Comparison of ENCODE assay signal across 17 cellular contexts in the genomic region with DNA sequence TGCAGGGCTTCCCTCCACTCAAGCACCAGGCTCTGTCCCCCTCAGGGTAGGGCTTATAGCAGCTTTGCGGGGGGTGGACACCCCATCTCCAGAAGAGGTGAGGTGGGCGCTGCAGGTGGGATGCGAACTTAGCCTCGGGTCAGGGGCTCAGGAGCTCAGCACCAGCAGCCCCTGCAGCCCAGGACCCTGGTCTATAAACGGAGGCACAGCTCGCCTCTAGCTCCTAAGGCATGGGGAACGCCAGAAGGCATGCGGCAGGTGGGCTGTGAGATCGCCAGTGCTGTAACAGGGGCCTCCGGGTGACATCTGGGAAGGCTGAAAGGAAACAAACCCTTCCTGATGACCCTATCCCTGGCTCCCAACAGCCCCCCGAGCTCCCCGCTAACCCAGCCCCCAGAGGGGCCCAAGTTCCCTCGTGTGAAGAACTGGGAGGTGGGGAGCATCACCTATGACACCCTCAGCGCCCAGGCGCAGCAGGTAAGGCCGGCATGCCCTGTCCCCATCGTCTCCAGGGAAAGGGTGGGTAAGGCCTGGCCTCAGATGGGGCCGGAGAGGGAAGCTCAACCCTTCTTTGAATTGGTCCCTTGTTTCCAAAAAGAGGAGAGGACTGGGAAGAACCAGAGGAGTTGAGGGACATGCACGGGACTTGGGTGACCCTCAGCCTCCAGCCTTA. TPM values are rescaled to one million over a fixed set of nuclear protein-coding genes. Genes with fewer than 3 reads are reported as not detected.
DNase-seq lines count a peak whose midpoint lies in the region; ATAC-seq, FAIRE-seq and TF ChIP-seq lines count a peak whose summit lies in the region.
"Had no signal": no experiment of that assay in that cellular context is flagged by ENCODE, and none has a peak within 500 bp of the region (broad histone marks: within the 10 kb centered on the region; RNA-seq: fewer than 3 reads in every experiment).

No MANE protein-coding gene starts in this region.

- peaks cover 2% of the 10 kb centered on the region for H3K36me3 Mint-ChIP-seq in CD4-positive, CD25-positive, alpha-beta regulatory T cell
- no peaks in the 10 kb centered on the region for H3K36me3 Mint-ChIP-seq in immature natural killer cell

- no peaks in the 10 kb centered on the region for H4K20me1 ChIP-seq in GM12878 (ENCODE audit: control insufficient read depth, insufficient read depth)

- no peak for TF ChIP-seq POLR2A in GM12878 (IDR thresholded peaks at IDR 0.05; ENCODE audit: low read depth, low read length)

- CTCF ChIA-PET in GM12878 (lab: Yijun Ruan, JAX) = interaction anchor here (0.7 to 1.8 kb wide), 2 partner anchors 9 to 14 kb away, joined by 3 to 8 read pairs; no protein-coding TSS in a partner anchor

- no peak for TF ChIP-seq RAD21 in GM12878 (IDR thresholded peaks at IDR 0.05; ENCODE audit: insufficient read depth, low read depth, low read length)

- intact Hi-C loops in GM12878 (cut with micrococcal nuclease; ENCODE audit: unreplicated experiment) = no loop called here

- H3K79me2 ChIP-seq in GM12878 (ENCODE audit: control insufficient read depth, insufficient read depth, low read length) = no peaks in the 10 kb centered on the region

- H3K4me3 Mint-ChIP-seq in CD4-positive, CD25-positive, alpha-beta regulatory T cell = peak overlapping the region in 2 of 4 donors; percentile 12 to 59
- H3K4me3 Mint-ChIP-seq in immature natural killer cell = peak overlapping the region in 2 of 5 donors; percentile 9 to 15

- H3K4me1 ChIP-seq in CD4-positive, CD25-positive, alpha-beta regulatory T cell (ENCODE audit: control insufficient read depth, insufficient read depth, low read length, poor library complexity, severe bottlenecking) = peaks cover 53% of the 10 kb centered on the region
- H3K4me1 ChIP-seq in GM12878 (ENCODE audit: control insufficient read depth, insufficient read depth, low read length) = no peaks in the 10 kb centered on the region
- H3K4me1 ChIP-seq in muscle layer of duodenum (ENCODE audit: control insufficient read depth in 1 of 2, insufficient read depth in 2 of 2, low read length in 2 of 2) = peaks cover 0 to 2% of the 10 kb centered on the region in 2 donors

- FAIRE-seq in GM12878 (lab: Jason Lieb, UNC) = no peak
- FAIRE-seq: endometrium, urothelium cell line had no signal

- H3K4me1 Mint-ChIP-seq in CD4-positive, CD25-positive, alpha-beta regulatory T cell = peaks cover 0 to 44% (median 14%) of the 10 kb centered on the region in 4 donors
- H3K4me1 Mint-ChIP-seq in immature natural killer cell = peaks cover 16 to 26% of the 10 kb centered on the region in 2 donors

- peaks cover 0 to 15% (median 5%) of the 10 kb centered on the region in 7 donors for H3K9me3 Mint-ChIP-seq in CD4-positive, CD25-positive, alpha-beta regulatory T cell
- peaks cover 0 to 5% (median 1%) of the 10 kb centered on the region in 6 donors for H3K9me3 Mint-ChIP-seq in immature natural killer cell

- no TSS peak for BruUV-seq in GM12878 (replicated peaks; lab: Mats Ljungman, UMichigan)

- no peak overlapping the region for H3K9ac ChIP-seq in GM12878 (ENCODE audit: control insufficient read depth, insufficient read depth, low read length)

- no peaks in the 10 kb centered on the region for H3K27me3 ChIP-seq in CD4-positive, CD25-positive, alpha-beta regulatory T cell (ENCODE audit: control insufficient read depth, insufficient read depth, low read length)
- H3K27me3 ChIP-seq in GM12878 (replicated peaks in 1 of 2; ENCODE audit: control insufficient read depth in 2 of 2, insufficient read depth in 2 of 2, low read length in 1 of 2) (no peaks in the 10 kb centered on the region), muscle layer of duodenum (ENCODE audit: low read depth, low read length) (no peaks in the 10 kb centered on the region)
- H3K27me3 ChIP-seq: MG63 had no signal

- H3K9me3 ChIP-seq in CD4-positive, CD25-positive, alpha-beta regulatory T cell (ENCODE audit: control insufficient read depth in 2 of 2, low read length in 2 of 2) = peaks cover 8 to 12% of the 10 kb centered on the region in 2 experiments
- H3K9me3 ChIP-seq in GM12878 (replicated peaks; ENCODE audit: control insufficient read depth, insufficient read depth, low read length) = no peaks in the 10 kb centered on the region; the same call in 2 of the 3 replicates
- no peaks in the 10 kb centered on the region for H3K9me3 ChIP-seq in muscle layer of duodenum (ENCODE audit: control insufficient read depth in 1 of 2, low read length in 2 of 2)
- H3K9me3 ChIP-seq: MG63 had no signal

- H3K27ac Mint-ChIP-seq in CD4-positive, CD25-positive, alpha-beta regulatory T cell = no peak overlapping the region
- H3K27ac Mint-ChIP-seq in immature natural killer cell = peak overlapping the region in 1 of 6 donors; percentile 46

- SMC1A ChIA-PET in GM12878 (lab: Charles Lee; ENCODE audit: uncharacterized antibody, unreplicated experiment) = no interaction called here

- DNase-seq in NCI-H2171 treated with DMSO at 0.1 percent for 48 hours (lab: John Stamatoyannopoulos, UW) (peak; percentile 18), NCI-H2171 (lab: John Stamatoyannopoulos, UW) (no peak), GM12878 (ENCODE audit: low read depth, low spot score) (no peak), NCI-H187 treated with DMSO at 0.1 percent for 48 hours (lab: John Stamatoyannopoulos, UW) (no peak), GM19240 (ENCODE audit: insufficient read length, low spot score) (no peak), immature natural killer cell (no peak)
- DNase-seq in CD4-positive, CD25-positive, alpha-beta regulatory T cell = no peak
- DNase-seq: 8988T; caudate nucleus; MG63; NCI-H2029 treated with DMSO at 0.1 percent for 48 hours; stimulated activated CD4-positive, alpha-beta T cell treated with anti-CD3 and anti-CD28 coated beads, Interleukin-2, amount 100 ng/mL, for 48 hours had no signal

- TF ChIP-seq EP300 in GM12878 (IDR thresholded peaks at IDR 0.05; ENCODE audit: borderline replicate concordance in 1 of 2, control insufficient read depth in 1 of 2, low read depth in 2 of 2, low read length in 2 of 2) = no peak

- no peaks in the 10 kb centered on the region for H3K27me3 Mint-ChIP-seq in CD4-positive, CD25-positive, alpha-beta regulatory T cell
- peaks cover 9 to 17% (median 15%) of the 10 kb centered on the region in 3 donors for H3K27me3 Mint-ChIP-seq in immature natural killer cell (ENCODE audit: low read depth in 3 of 3)

- H3K4me2 ChIP-seq in GM12878 (ENCODE audit: control insufficient read depth, insufficient read depth) = no peak overlapping the region

- no peak for ATAC-seq in CD4-positive, CD25-positive, alpha-beta regulatory T cell (ENCODE audit: low read depth in 2 of 2)
- ATAC-seq in GM12878 = no peak

- H3K4me3 ChIP-seq in CD4-positive, CD25-positive, alpha-beta regulatory T cell (ENCODE audit: low read depth, low read length) = no peak overlapping the region
- no peak overlapping the region for H3K4me3 ChIP-seq in GM12878
- peak overlapping the region; percentile 8 to 18 for H3K4me3 ChIP-seq in muscle layer of duodenum (ENCODE audit: low read depth in 1 of 2, low read length in 2 of 2)
- H3K4me3 ChIP-seq: MG63 had no signal

- TF ChIP-seq CTCF in GM12878 (IDR thresholded peaks at IDR 0.05 in 2 of 3, conservative IDR thresholded peaks at IDR 0.05 in 1 of 3; ENCODE audit: control insufficient read depth in 2 of 3, extremely low read depth in 1 of 3, insufficient read depth in 1 of 3, low read depth in 3 of 3, low read length in 3 of 3) = no peak

- in situ Hi-C loops in GM12878 (cut with MboI) = no loop called here

- H3K36me3 ChIP-seq in CD4-positive, CD25-positive, alpha-beta regulatory T cell (ENCODE audit: control insufficient read depth, insufficient read depth, low read length) = no peaks in the 10 kb centered on the region
- H3K36me3 ChIP-seq in GM12878 (ENCODE audit: control insufficient read depth in 2 of 2, insufficient read depth in 2 of 2, low read length in 1 of 2) (no peaks in the 10 kb centered on the region), muscle layer of duodenum (ENCODE audit: control insufficient read depth in 1 of 2, insufficient read depth in 2 of 2, low read length in 2 of 2) (no peaks in the 10 kb centered on the region)
- H3K36me3 ChIP-seq: MG63 had no signal

- POLR2A ChIA-PET in GM12878 (lab: Charles Lee) = interaction anchor here (0.6 kb wide), 1 partner anchor 15 kb away, joined by 3 read pairs; no protein-coding TSS in a partner anchor

- peak overlapping the region; percentile 41 for H3K27ac ChIP-seq in CD4-positive, CD25-positive, alpha-beta regulatory T cell (ENCODE audit: insufficient read depth, low read length, poor library complexity, severe bottlenecking)
- no peak overlapping the region for H3K27ac ChIP-seq in GM12878 (ENCODE audit: control insufficient read depth, insufficient read depth)
- H3K27ac ChIP-seq in muscle layer of duodenum (ENCODE audit: low read length) = no peak overlapping the region

- RAD21 ChIA-PET in GM12878 (lab: Charles Lee; ENCODE audit: unreplicated experiment) = no interaction called here

- H2AFZ ChIP-seq in GM12878 (ENCODE audit: control insufficient read depth, low read depth, low read length) = peak overlapping the region; percentile 7; the same call in 1 of the 2 replicates

- 33% methylated on average over 17 of the region's 19 CpGs for WGBS in GM12878 (ENCODE audit: insufficient coverage, insufficient replicate concordance, low lambda C conversion rate, missing lambda C conversion rate)

RNA-seq across cellular contexts. Expression of a gene that starts 4.2 kb away (rescaled TPM):
- total RNA-seq in CD4-positive, CD25-positive, alpha-beta regulatory T cell = 10.7 TPM
- polyA plus RNA-seq in CD4-positive, CD25-positive, alpha-beta regulatory T cell = 1 to 10 TPM; 3.2 to 8.8 (median 7.1) TPM
- total RNA-seq in GM12878 (2013; cell fraction: nucleolus; rRNA removed) = 3.4 and 7.9 TPM in 2 replicates
- total RNA-seq in GM12878 (2014; rRNA removed) (0.06 and 0.16 TPM in 2 replicates), GM12878 (2014; rRNA removed; fragmentation: Illumina TruSeq; extraction: Trizol) (0.05 and 0.09 TPM in 2 replicates), GM12878 (2021) (0.32 and 0.92 TPM in 2 replicates)
- not detected for polyA plus RNA-seq in GM12878 (2011; ENCODE audit: low read depth)
- polyA plus RNA-seq in GM12878 (2011; rRNA removed) (0.30 and 0.42 TPM in 2 replicates), GM12878 (2014; fragmentation: Illumina TruSeq; extraction: Trizol) (0.06 TPM in 1 of 2 replicates, not detected in the other), GM12878 (2014; fragmentation: Nextera tagmentation; extraction: Ambion mirVana) (not detected), GM12878 (2014; rRNA removed) (0.33 and 0.56 TPM in 2 replicates), GM12878 (2016; fragmentation: Nextera tagmentation; extraction: Ambion mirVana) (under 1 TPM in 1 of 2 experiments, not detected in 1; 0.70 TPM), immature natural killer cell (1 to 10 TPM in 2 of 3 donors, under 1 TPM in 1; 0.21 to 4.9 (median 2.4) TPM)
- polyA plus RNA-seq in GM12878 (2011; cell fraction: cytosol; rRNA removed) = 1.1 and 1.4 TPM in 2 replicates
- 1.9 and 2.4 TPM in 2 replicates for polyA plus RNA-seq in GM12878 (2011; cell fraction: nucleus; rRNA removed)
- polyA plus RNA-seq in GM12878 (2012) = 0.11 and 0.32 TPM in 2 replicates
- 1.2 and 2.5 TPM in 2 replicates for polyA minus RNA-seq in GM12878 (2011; rRNA and poly(A)+ RNA removed)
- polyA minus RNA-seq in GM12878 (2011; cell fraction: cytosol; rRNA and poly(A)+ RNA removed) = 1.1 and 1.5 TPM in 2 replicates
- polyA minus RNA-seq in GM12878 (2011; cell fraction: nucleus; rRNA and poly(A)+ RNA removed) = 0.12 and 1.1 TPM in 2 replicates

RNA-seq across cellular contexts. Expression of a gene that starts 16.9 kb away (rescaled TPM):
- total RNA-seq in CD4-positive, CD25-positive, alpha-beta regulatory T cell = 3.5 TPM
- 1 to 10 TPM in 3 of 4 donors, under 1 TPM in 1; 0.83 to 2.8 (median 1.5) TPM for polyA plus RNA-seq in CD4-positive, CD25-positive, alpha-beta regulatory T cell
- 0.29 and 0.37 TPM in 2 replicates for total RNA-seq in GM12878 (2013; cell fraction: nucleolus; rRNA removed)
- total RNA-seq in GM12878 (2014; rRNA removed) (not detected in 2 replicates), GM12878 (2014; rRNA removed; fragmentation: Illumina TruSeq; extraction: Trizol) (not detected in 2 replicates), GM12878 (2021) (0.18 and 0.19 TPM in 2 replicates)
- not detected for polyA plus RNA-seq in GM12878 (2011; ENCODE audit: low read depth)
- polyA plus RNA-seq in GM12878 (2011; rRNA removed) (0.10 and 0.24 TPM in 2 replicates), GM12878 (2014; fragmentation: Illumina TruSeq; extraction: Trizol) (not detected in 2 replicates), GM12878 (2014; fragmentation: Nextera tagmentation; extraction: Ambion mirVana) (under 1 TPM in 1 of 2 experiments, not detected in 1; 0.04 TPM), GM12878 (2014; rRNA removed) (0.03 and 0.15 TPM in 2 replicates), GM12878 (2016; fragmentation: Nextera tagmentation; extraction: Ambion mirVana) (not detected), immature natural killer cell (not detected)
- 0.30 and 0.33 TPM in 2 replicates for polyA plus RNA-seq in GM12878 (2011; cell fraction: cytosol; rRNA removed)
- 0.78 and 0.82 TPM in 2 replicates for polyA plus RNA-seq in GM12878 (2011; cell fraction: nucleus; rRNA removed)
- 0.08 TPM in 2 replicates for polyA plus RNA-seq in GM12878 (2012)
- polyA minus RNA-seq in GM12878 (2011; rRNA and poly(A)+ RNA removed) = 0.37 and 0.88 TPM in 2 replicates
- polyA minus RNA-seq in GM12878 (2011; cell fraction: cytosol; rRNA and poly(A)+ RNA removed) = 0.31 and 0.53 TPM in 2 replicates
- polyA minus RNA-seq in GM12878 (2011; cell fraction: nucleus; rRNA and poly(A)+ RNA removed) = 0.12 and 0.19 TPM in 2 replicates
- total RNA-seq: glomerular endothelial cell had no signal

RNA-seq across cellular contexts. Expression of a gene that starts 29.3 kb away (rescaled TPM):
- 21.2 TPM for total RNA-seq in CD4-positive, CD25-positive, alpha-beta regulatory T cell
- 10 to 100 TPM; 18.6 to 38.7 (median 36.2) TPM for polyA plus RNA-seq in CD4-positive, CD25-positive, alpha-beta regulatory T cell
- 0.22 and 0.67 TPM in 2 replicates for total RNA-seq in GM12878 (2013; cell fraction: nucleolus; rRNA removed)
- total RNA-seq in GM12878 (2014; rRNA removed) (0.05 TPM in 1 of 2 replicates, not detected in the other), GM12878 (2014; rRNA removed; fragmentation: Illumina TruSeq; extraction: Trizol) (0.09 TPM in 1 of 2 replicates, not detected in the other), GM12878 (2021) (0.36 and 0.48 TPM in 2 replicates)
- 0.17 TPM for polyA plus RNA-seq in GM12878 (2011; ENCODE audit: low read depth)
- polyA plus RNA-seq in GM12878 (2011; rRNA removed) (0.01 and 0.13 TPM in 2 replicates), GM12878 (2014; fragmentation: Illumina TruSeq; extraction: Trizol) (0.12 TPM in 1 of 2 replicates, not detected in the other), GM12878 (2014; fragmentation: Nextera tagmentation; extraction: Ambion mirVana) (under 1 TPM in 1 of 2 experiments, not detected in 1; 0.04 TPM), GM12878 (2014; rRNA removed) (0.13 and 0.62 TPM in 2 replicates), GM12878 (2016; fragmentation: Nextera tagmentation; extraction: Ambion mirVana) (under 1 TPM; 0.24 to 0.83 TPM), immature natural killer cell (1 to 10 TPM in 2 of 3 donors, not detected in 1; 1.9 to 5.7 TPM)
- polyA plus RNA-seq in GM12878 (2011; cell fraction: cytosol; rRNA removed) = 0.07 and 0.17 TPM in 2 replicates
- 0.63 and 1.2 TPM in 2 replicates for polyA plus RNA-seq in GM12878 (2011; cell fraction: nucleus; rRNA removed)
- polyA plus RNA-seq in GM12878 (2012) = 0.64 and 0.83 TPM in 2 replicates
- 0.10 TPM in 1 of 2 replicates, not detected in the other for polyA minus RNA-seq in GM12878 (2011; rRNA and poly(A)+ RNA removed)
- not detected in 2 replicates for polyA minus RNA-seq in GM12878 (2011; cell fraction: cytosol; rRNA and poly(A)+ RNA removed)
- polyA minus RNA-seq in GM12878 (2011; cell fraction: nucleus; rRNA and poly(A)+ RNA removed) = 0.12 TPM in 1 of 2 replicates, not detected in the other
- total RNA-seq: glomerular endothelial cell, HT1080 had no signal

RNA-seq across cellular contexts. Expression of a gene that starts 33.3 kb away (rescaled TPM):
- total RNA-seq in CD4-positive, CD25-positive, alpha-beta regulatory T cell = 61.4 TPM
- polyA plus RNA-seq in CD4-positive, CD25-positive, alpha-beta regulatory T cell = 10 to 100 TPM; 16.9 to 20.6 (median 18.6) TPM
- total RNA-seq in GM12878 (2013; cell fraction: nucleolus; rRNA removed) = 46.2 and 58.1 TPM in 2 replicates
- 26.3 and 27.4 TPM in 2 replicates for total RNA-seq in GM12878 (2014; rRNA removed)
- total RNA-seq in GM12878 (2014; rRNA removed; fragmentation: Illumina TruSeq; extraction: Trizol) = 9.1 and 10.8 TPM in 2 replicates
- 30.6 and 34.7 TPM in 2 replicates for total RNA-seq in GM12878 (2021)
- polyA plus RNA-seq in GM12878 (2011; ENCODE audit: low read depth) = 5.0 TPM
- polyA plus RNA-seq in GM12878 (2011; rRNA removed) = 3.8 and 9.6 TPM in 2 replicates
- 16.5 and 21.4 TPM in 2 replicates for polyA plus RNA-seq in GM12878 (2011; cell fraction: cytosol; rRNA removed)
- polyA plus RNA-seq in GM12878 (2011; cell fraction: nucleus; rRNA removed) = 60.0 and 60.7 TPM in 2 replicates
- 13.0 and 13.2 TPM in 2 replicates for polyA plus RNA-seq in GM12878 (2012)
- 4.7 and 11.5 TPM in 2 replicates for polyA plus RNA-seq in GM12878 (2014; fragmentation: Illumina TruSeq; extraction: Trizol)
- 1 to 10 TPM in 1 of 2 experiments, under 1 TPM in 1; 0.77 to 1.2 TPM for polyA plus RNA-seq in GM12878 (2014; fragmentation: Nextera tagmentation; extraction: Ambion mirVana)
- 24.7 and 27.3 TPM in 2 replicates for polyA plus RNA-seq in GM12878 (2014; rRNA removed)
- polyA plus RNA-seq in GM12878 (2016; fragmentation: Nextera tagmentation; extraction: Ambion mirVana) = 10 to 100 TPM; 30.5 to 34.8 TPM
- polyA minus RNA-seq in GM12878 (2011; rRNA and poly(A)+ RNA removed) = 15.9 and 30.2 TPM in 2 replicates
- 14.3 and 15.0 TPM in 2 replicates for polyA minus RNA-seq in GM12878 (2011; cell fraction: cytosol; rRNA and poly(A)+ RNA removed)
- polyA minus RNA-seq in GM12878 (2011; cell fraction: nucleus; rRNA and poly(A)+ RNA removed) = 16.9 and 33.6 TPM in 2 replicates
- 10 to 100 TPM; 17.6 to 26.5 (median 23.3) TPM for polyA plus RNA-seq in immature natural killer cell

RNA-seq across cellular contexts. Expression of a gene that starts 53.4 kb away (rescaled TPM):
- 5.9 TPM for total RNA-seq in CD4-positive, CD25-positive, alpha-beta regulatory T cell
- not detected for polyA plus RNA-seq in CD4-positive, CD25-positive, alpha-beta regulatory T cell
- total RNA-seq in GM12878 (2013; cell fraction: nucleolus; rRNA removed) = 2.0 and 2.2 TPM in 2 replicates
- total RNA-seq in GM12878 (2014; rRNA removed) (0.16 TPM in 1 of 2 replicates, not detected in the other), GM12878 (2014; rRNA removed; fragmentation: Illumina TruSeq; extraction: Trizol) (0.51 TPM in 1 of 2 replicates, not detected in the other), GM12878 (2021) (1.0 and 1.5 TPM in 2 replicates)
- 0.13 TPM for polyA plus RNA-seq in GM12878 (2011; ENCODE audit: low read depth)
- polyA plus RNA-seq in GM12878 (2011; rRNA removed) (0.07 and 0.09 TPM in 2 replicates), GM12878 (2014; fragmentation: Illumina TruSeq; extraction: Trizol) (0.47 TPM in 1 of 2 replicates, not detected in the other), GM12878 (2014; fragmentation: Nextera tagmentation; extraction: Ambion mirVana) (not detected), GM12878 (2014; rRNA removed) (0.55 and 1.4 TPM in 2 replicates), GM12878 (2016; fragmentation: Nextera tagmentation; extraction: Ambion mirVana) (under 1 TPM; 0.24 to 0.40 TPM), immature natural killer cell (not detected)
- polyA plus RNA-seq in GM12878 (2011; cell fraction: cytosol; rRNA removed) = 0.09 and 0.15 TPM in 2 replicates
- polyA plus RNA-seq in GM12878 (2011; cell fraction: nucleus; rRNA removed) = 1.3 and 1.9 TPM in 2 replicates
- polyA plus RNA-seq in GM12878 (2012) = 1.6 and 1.8 TPM in 2 replicates
- not detected in 2 replicates for polyA minus RNA-seq in GM12878 (2011; rRNA and poly(A)+ RNA removed)
- not detected in 2 replicates for polyA minus RNA-seq in GM12878 (2011; cell fraction: cytosol; rRNA and poly(A)+ RNA removed)
- 0.24 and 0.48 TPM in 2 replicates for polyA minus RNA-seq in GM12878 (2011; cell fraction: nucleus; rRNA and poly(A)+ RNA removed)

Comparison
In these comparisons a context has a peak if more than half of its experiments do, and no peak if none do; other contexts are left out.
1. H3K4me3 ChIP-seq: peak in muscle layer of duodenum (2 of 2); none in CD4-positive, CD25-positive, alpha-beta regulatory T cell (single experiment) and GM12878 (single experiment).